Comparison of ENCODE assay signal across 29 cellular contexts in the genomic region with DNA sequence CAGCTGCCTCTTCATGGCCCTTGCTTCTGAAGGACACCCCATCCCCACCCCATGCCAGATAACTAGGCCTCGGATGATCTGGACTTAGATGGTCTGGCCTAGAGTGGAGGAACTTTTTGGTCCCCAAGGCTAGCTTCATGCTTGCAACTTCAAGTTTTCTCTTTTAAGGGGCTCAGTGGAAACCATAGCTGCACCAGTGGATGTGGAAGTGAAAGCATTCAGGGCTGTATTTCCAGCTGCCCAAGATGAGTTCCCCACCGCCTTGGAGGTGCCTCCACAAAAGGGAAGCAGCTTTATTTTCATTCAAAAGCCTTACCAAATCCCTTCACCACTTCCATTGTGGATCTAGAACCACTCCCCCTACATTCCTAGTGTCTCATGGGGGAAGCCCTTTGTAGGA. TPM values are rescaled to one million over a fixed set of nuclear protein-coding genes. Genes with fewer than 3 reads are reported as not detected.
DNase-seq lines count a peak whose midpoint lies in the region; ATAC-seq lines count a peak whose summit lies in the region.
"Had no signal": no experiment of that assay in that cellular context is flagged by ENCODE, and none has a peak within 500 bp of the region (broad histone marks: within the 10 kb centered on the region; RNA-seq: fewer than 3 reads in every experiment).

No MANE protein-coding gene starts in this region.

- no peak overlapping the region for H3K4me2 ChIP-seq in Karpas-422 (ENCODE audit: low read depth, low read length, poor library complexity, severe bottlenecking)

- no peaks in the 10 kb centered on the region for H3K9me2 ChIP-seq in Karpas-422 (replicated peaks; ENCODE audit: insufficient read depth, low read length)

- H3K36me3 ChIP-seq in Karpas-422 (ENCODE audit: insufficient read depth, low read length), result no peaks in the 10 kb centered on the region
- H3K36me3 ChIP-seq in CD4-positive, alpha-beta memory T cell (ENCODE audit: insufficient read depth, low read length), result no peaks in the 10 kb centered on the region
- H3K36me3 ChIP-seq: stomach, thyroid gland had no signal

- no peaks in the 10 kb centered on the region for H3K36me3 Mint-ChIP-seq in CD4-positive, alpha-beta memory T cell
- H3K36me3 Mint-ChIP-seq in activated naive CD4-positive, alpha-beta T cell treated with anti-CD3 and anti-CD28 coated beads, Interleukin-2, amount 50 U/mL, for 72 hours, result no peaks in the 10 kb centered on the region
- H3K36me3 Mint-ChIP-seq: brain; CD4-positive, CD25-positive, alpha-beta regulatory T cell; mesothelial cell of epicardium; naive thymus-derived CD8-positive, alpha-beta T cell; WTC11 had no signal

- H3K9me3 ChIP-seq in Karpas-422 (ENCODE audit: low read length), result no peaks in the 10 kb centered on the region
- no peaks in the 10 kb centered on the region for H3K9me3 ChIP-seq in CD4-positive, alpha-beta memory T cell (ENCODE audit: control insufficient read depth in 1 of 2, low read length in 2 of 2)
- H3K9me3 ChIP-seq: stomach, thyroid gland had no signal

- no peaks in the 10 kb centered on the region for H3K9me3 Mint-ChIP-seq in CD4-positive, alpha-beta memory T cell
- no peaks in the 10 kb centered on the region for H3K9me3 Mint-ChIP-seq in activated naive CD4-positive, alpha-beta T cell treated with anti-CD3 and anti-CD28 coated beads, Interleukin-2, amount 50 U/mL, for 72 hours
- H3K9me3 Mint-ChIP-seq: activated naive CD4-positive, alpha-beta T cell treated with anti-CD3 and anti-CD28 coated beads for 36 hours; brain; HFFc6; mesothelial cell of epicardium; naive thymus-derived CD8-positive, alpha-beta T cell; WTC11 had no signal

- no peak overlapping the region for H3K27ac Mint-ChIP-seq in CD4-positive, alpha-beta memory T cell
- no peak overlapping the region for H3K27ac Mint-ChIP-seq in activated naive CD4-positive, alpha-beta T cell treated with anti-CD3 and anti-CD28 coated beads, Interleukin-2, amount 50 U/mL, for 72 hours
- H3K27ac Mint-ChIP-seq: activated naive CD4-positive, alpha-beta T cell treated with anti-CD3 and anti-CD28 coated beads for 36 hours; brain; CD4-positive, CD25-positive, alpha-beta regulatory T cell; HFFc6; mesothelial cell of epicardium; naive thymus-derived CD8-positive, alpha-beta T cell; WTC11 had no signal

- intact Hi-C loops in CD4-positive, alpha-beta memory T cell (cut with micrococcal nuclease), result no loop called here

- no peaks in the 10 kb centered on the region for H4K20me1 ChIP-seq in Karpas-422 (ENCODE audit: insufficient read depth, low read depth, low read length)

- peaks cover 18% of the 10 kb centered on the region for H3K4me1 ChIP-seq in Karpas-422 (ENCODE audit: low read length)
- H3K4me1 ChIP-seq in CD4-positive, alpha-beta memory T cell (ENCODE audit: insufficient read depth, low read length), result no peaks in the 10 kb centered on the region
- H3K4me1 ChIP-seq: stomach, thyroid gland had no signal

- H2AFZ ChIP-seq in Karpas-422 (ENCODE audit: low read length), result no peak overlapping the region

- H3K9ac ChIP-seq in Karpas-422 (ENCODE audit: low read length), result no peak overlapping the region

- H3K4me1 Mint-ChIP-seq in CD4-positive, alpha-beta memory T cell, result no peaks in the 10 kb centered on the region
- H3K4me1 Mint-ChIP-seq: CD4-positive, CD25-positive, alpha-beta regulatory T cell; mesothelial cell of epicardium; naive thymus-derived CD8-positive, alpha-beta T cell had no signal

- H3K79me2 ChIP-seq in Karpas-422 (ENCODE audit: low read length), result no peaks in the 10 kb centered on the region

- ATAC-seq in GM19395 (IDR thresholded peaks at IDR 0.05; ENCODE audit: unreplicated experiment), result peak; percentile 43
- ATAC-seq in GM21381 (IDR thresholded peaks at IDR 0.05; ENCODE audit: unreplicated experiment), result no peak
- no peak for ATAC-seq in activated naive CD4-positive, alpha-beta T cell treated with anti-CD3 and anti-CD28 coated beads, Interleukin-2, amount 50 U/mL, for 72 hours
- ATAC-seq: left ventricle myocardium superior; naive thymus-derived CD8-positive, alpha-beta T cell; WTC11 had no signal

- CTCF ChIA-PET in CD4-positive, alpha-beta memory T cell (lab: Charles Lee; ENCODE audit: partially characterized antibody), result interaction anchor here (1.4 to 2.8 kb wide), 2 partner anchors 9 to 55 kb away, joined by 3 to 11 read pairs; no protein-coding TSS in a partner anchor

- DNase-seq in Karpas-422, result peak; percentile 47
- DNase-seq in SIG-M5 (lab: John Stamatoyannopoulos, UW), result peak; percentile 8
- peak; percentile 14 for DNase-seq in pons (ENCODE audit: low spot score)
- DNase-seq in stimulated activated CD4-positive, alpha-beta T cell treated with anti-CD3 and anti-CD28 coated beads, Interleukin-4, amount 100 ng/mL, for 1 hour, result no peak
- no peak for DNase-seq in CD4-positive, alpha-beta memory T cell
- DNase-seq in activated naive CD4-positive, alpha-beta T cell treated with anti-CD3 and anti-CD28 coated beads, Interleukin-2, amount 50 U/mL, for 72 hours (ENCODE audit: low spot score in 2 of 2), result no peak
- DNase-seq: activated CD4-positive, alpha-beta T cell treated with anti-CD3 and anti-CD28 coated beads, Interleukin-2, amount 50 U/mL, for 1 hour; activated naive CD4-positive, alpha-beta T cell treated with anti-CD3 and anti-CD28 coated beads for 36 hours; CD4-positive, CD25-positive, alpha-beta regulatory T cell; GOT3; HFFc6; left ventricle myocardium superior; naive thymus-derived CD8-positive, alpha-beta T cell; NCI-H1417; NCI-H2081 treated with DMSO at 0.1 percent for 48 hours; NCI-H774; nucleus accumbens; SHP77; stomach; SW 1271; T-helper 9 cell; thyroid gland had no signal

- H3K4me3 Mint-ChIP-seq in CD4-positive, alpha-beta memory T cell, result no peak overlapping the region
- H3K4me3 Mint-ChIP-seq: activated naive CD4-positive, alpha-beta T cell treated with anti-CD3 and anti-CD28 coated beads for 36 hours; brain; CD4-positive, CD25-positive, alpha-beta regulatory T cell; HFFc6; mesothelial cell of epicardium; naive thymus-derived CD8-positive, alpha-beta T cell; WTC11 had no signal

- no peak overlapping the region for H3K4me3 ChIP-seq in Karpas-422 (ENCODE audit: low read length)
- H3K4me3 ChIP-seq in CD4-positive, alpha-beta memory T cell (ENCODE audit: low read length in 2 of 2), result no peak overlapping the region
- H3K4me3 ChIP-seq: stomach, thyroid gland had no signal

- POLR2A ChIA-PET in CD4-positive, alpha-beta memory T cell (lab: Charles Lee; ENCODE audit: partially characterized antibody), result no interaction called here

- no peak overlapping the region for H3K27ac ChIP-seq in Karpas-422 (ENCODE audit: low read length)
- H3K27ac ChIP-seq in CD4-positive, alpha-beta memory T cell (ENCODE audit: low read depth, low read length), result no peak overlapping the region
- H3K27ac ChIP-seq: stomach, thyroid gland had no signal

- H3K27me3 ChIP-seq in Karpas-422 (ENCODE audit: low read length), result no peaks in the 10 kb centered on the region
- H3K27me3 ChIP-seq in CD4-positive, alpha-beta memory T cell (ENCODE audit: insufficient read depth, low read length), result no peaks in the 10 kb centered on the region
- H3K27me3 ChIP-seq: thyroid gland had no signal

- H3K27me3 Mint-ChIP-seq in CD4-positive, alpha-beta memory T cell, result peaks cover 35 to 48% of the 10 kb centered on the region in 2 donors

RNA-seq across cellular contexts. Expression of a gene that starts 17.6 kb away (rescaled TPM):
- not detected in 2 replicates for total RNA-seq in Karpas-422 (2014; rRNA removed; shearing (Covaris generic); ENCODE audit: low replicate concordance)
- not detected for total RNA-seq in CD4-positive, alpha-beta memory T cell
- not detected for polyA plus RNA-seq in CD4-positive, alpha-beta memory T cell
- total RNA-seq in activated naive CD4-positive, alpha-beta T cell treated with anti-CD3 and anti-CD28 coated beads, Interleukin-2, amount 50 U/mL, for 72 hours, result not detected
- total RNA-seq: activated naive CD4-positive, alpha-beta T cell treated with anti-CD3 and anti-CD28 coated beads for 36 hours; CD4-positive, CD25-positive, alpha-beta regulatory T cell; HFFc6; left ventricle myocardium superior; mesothelial cell of epicardium; naive thymus-derived CD8-positive, alpha-beta T cell; skeletal muscle tissue; stomach; thyroid gland; WTC11 had no signal
- polyA plus RNA-seq: CD4-positive, CD25-positive, alpha-beta regulatory T cell; keratinocyte; naive thymus-derived CD8-positive, alpha-beta T cell; stomach had no signal

Comparison
In these comparisons a context has a peak if more than half of its experiments do, and no peak if none do; other contexts are left out.
1. DNase-seq: peak in Karpas-422 (single experiment), SIG-M5 (single experiment) and pons (single experiment); none in stimulated activated CD4-positive, alpha-beta T cell treated with anti-CD3 and anti-CD28 coated beads, Interleukin-4, amount 100 ng/mL, for 1 hour (single experiment), CD4-positive, alpha-beta memory T cell (0 of 5) and activated naive CD4-positive, alpha-beta T cell treated with anti-CD3 and anti-CD28 coated beads, Interleukin-2, amount 50 U/mL, for 72 hours (0 of 2).